In the genomic region with DNA sequence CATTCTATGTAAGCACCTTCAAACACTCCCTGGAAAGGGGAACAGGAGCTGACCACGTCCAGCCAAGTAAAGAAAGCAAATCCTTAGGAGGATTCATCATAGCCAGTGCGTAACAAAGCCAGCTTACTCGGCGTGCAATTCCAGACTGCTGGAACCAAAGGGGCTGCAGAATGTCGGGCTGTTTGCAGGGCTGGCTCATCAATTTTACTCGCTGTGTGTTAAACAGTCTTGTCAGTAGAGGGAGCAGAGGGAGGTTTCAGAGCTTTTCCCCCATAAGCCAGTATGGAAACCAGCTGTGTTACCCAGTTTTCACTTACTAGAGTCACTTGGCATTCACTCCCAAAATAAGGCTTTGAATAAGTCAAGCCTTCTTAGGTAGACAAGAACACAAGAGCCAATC, we compare ENCODE assay signal across 8 cellular contexts.
A peak's percentile ranks its signal among the peaks of the same experiment; 100 is the strongest.
DNase-seq lines count a peak whose midpoint lies in the region; ATAC-seq, FAIRE-seq and TF ChIP-seq lines count a peak whose summit lies in the region.

No MANE protein-coding gene starts in this region.

- no peak overlapping the region for H3K27ac Mint-ChIP-seq in glutamatergic neuron (ENCODE audit: unreplicated experiment)

- FAIRE-seq in A549 (lab: Jason Lieb, UNC), result no peak

- H3K4me3 ChIP-seq in A549, result no peak overlapping the region

- H3K4me1 ChIP-seq in A549, result no peaks in the 10 kb centered on the region

- H3K9me3 Mint-ChIP-seq in glutamatergic neuron (ENCODE audit: unreplicated experiment), result peaks cover 5% of the 10 kb centered on the region

- TF ChIP-seq POLR2A in A549 (IDR thresholded peaks at IDR 0.05; ENCODE audit: low read length), result no peak

- peaks cover 22% of the 10 kb centered on the region for H3K4me1 Mint-ChIP-seq in glutamatergic neuron (ENCODE audit: low read depth, unreplicated experiment)

- peaks cover 2% of the 10 kb centered on the region for H3K27me3 Mint-ChIP-seq in glutamatergic neuron (ENCODE audit: unreplicated experiment)

- POLR2A ChIA-PET in A549 (lab: Yijun Ruan, JAX), result no interaction called here
- POLR2A ChIA-PET in RWPE1 (lab: Yijun Ruan, JAX; ENCODE audit: low non-redundant PET), result no interaction called here

- peaks cover 5% of the 10 kb centered on the region for H3K36me3 Mint-ChIP-seq in glutamatergic neuron (ENCODE audit: unreplicated experiment)

- ATAC-seq in A549 (peak; percentile 70 to 88; a peak in 4 of 6 replicates), GM18502 (IDR thresholded peaks at IDR 0.05; ENCODE audit: poor library complexity, unreplicated experiment) (no peak)

- TF ChIP-seq CTCF in A549 (IDR thresholded peaks at IDR 0.05) (peak; percentile 49), GM20000 (IDR thresholded peaks at IDR 0.05; ENCODE audit: extremely low read depth, missing control alignments) (peak; percentile 11), RWPE1 (conservative IDR thresholded peaks at IDR 0.05; ENCODE audit: low read depth) (0 out of 2 replicates have a peak, but pooled peaks have one; percentile 32), glutamatergic neuron (IDR thresholded peaks at IDR 0.05; ENCODE audit: partially characterized antibody, unreplicated experiment) (no peak)

- H3K9me3 ChIP-seq in A549, result no peaks in the 10 kb centered on the region

- no peak overlapping the region for H3K4me2 ChIP-seq in A549

- no peak overlapping the region for H3K27ac ChIP-seq in A549
- no peak overlapping the region for H3K27ac ChIP-seq in RWPE1

- 62% methylated on average over 6 of the region's 6 CpGs for WGBS in A549 (ENCODE audit: missing lambda C conversion rate)

- peak; percentile 49 to 54 for TF ChIP-seq RAD21 in A549 (conservative IDR thresholded peaks at IDR 0.05 in 1 of 2, IDR thresholded peaks at IDR 0.05 in 1 of 2)

- H3K4me3 Mint-ChIP-seq in glutamatergic neuron (ENCODE audit: unreplicated experiment), result no peak overlapping the region

- CTCF ChIA-PET in A549 (lab: Yijun Ruan, JAX), result interaction anchor here (0.6 to 1.9 kb wide), 16 partner anchors 9 to 795 kb away, joined by 3 to 8 read pairs (median 3); no protein-coding TSS in a partner anchor
- CTCF ChIA-PET in RWPE1 (lab: Yijun Ruan, JAX), result interaction anchor here (0.6 to 1.8 kb wide), 5 partner anchors 12 to 362 kb away, joined by 3 to 5 read pairs (median 4); no protein-coding TSS in a partner anchor

- DNase-seq in A549 (ENCODE audit: low read depth in 1 of 2, low spot score in 1 of 2), result peak; percentile 31 to 40
- DNase-seq in GM20000 (ENCODE audit: low spot score), result peak; percentile 25
- DNase-seq in RWPE1 (ENCODE audit: low spot score), result peak; percentile 25
- DNase-seq in glutamatergic neuron, result peak; percentile 31
- DNase-seq in stimulated activated CD4-positive, alpha-beta T cell treated with anti-CD3 and anti-CD28 coated beads, Interleukin-4, amount 100 ng/mL, for 1 hour, result no peak
- DNase-seq in activated CD4-positive, alpha-beta T cell treated with anti-CD3 and anti-CD28 coated beads, Interleukin-2, amount 50 U/mL, for 4 hours, result no peak
- no peak for DNase-seq in activated T-cell treated with anti-CD3 and anti-CD28 coated beads, Interleukin-2, amount 50 U/mL, for 1 hour

- no peak for TF ChIP-seq EP300 in A549 (IDR thresholded peaks at IDR 0.05)

TF ChIP-seq in A549, 52 proteins besides CTCF, POLR2A, EP300 and RAD21:
- TF ChIP-seq JUN (IDR thresholded peaks at IDR 0.05) (no peak), SMC3 (IDR thresholded peaks at IDR 0.05) (peak; percentile 60), FOXS1 (CRISPR knock-in tag; IDR thresholded peaks at IDR 0.05) (no peak), MAFK (IDR thresholded peaks at IDR 0.05; ENCODE audit: partially characterized antibody) (peak; percentile 23), NFE2L2 (conservative IDR thresholded peaks at IDR 0.05; ENCODE audit: low read length) (no peak)

Comparison
In these comparisons a context has a peak if more than half of its experiments do, and no peak if none do; other contexts are left out.
1. DNase-seq: peak in A549 (2 of 2), GM20000 (single experiment), RWPE1 (single experiment) and glutamatergic neuron (single experiment); none in stimulated activated CD4-positive, alpha-beta T cell treated with anti-CD3 and anti-CD28 coated beads, Interleukin-4, amount 100 ng/mL, for 1 hour (single experiment), activated CD4-positive, alpha-beta T cell treated with anti-CD3 and anti-CD28 coated beads, Interleukin-2, amount 50 U/mL, for 4 hours (0 of 2) and activated T-cell treated with anti-CD3 and anti-CD28 coated beads, Interleukin-2, amount 50 U/mL, for 1 hour (single experiment).